Comparison of ENCODE assay signal across 24 cellular contexts in genomic region chr3:141330718-141331369, GRCh38. TPM values are rescaled to one million over a fixed set of nuclear protein-coding genes. Genes with fewer than 3 reads are reported as not detected.
DNase-seq lines count a peak whose midpoint lies in the region; ATAC-seq, FAIRE-seq and TF ChIP-seq lines count a peak whose summit lies in the region.
"Had no signal": no experiment of that assay in that cellular context is flagged by ENCODE, and none has a peak within 500 bp of the region (broad histone marks: within the 10 kb centered on the region; RNA-seq: fewer than 3 reads in every experiment).

No MANE protein-coding gene starts in this region.

- H3K27ac Mint-ChIP-seq in stimulated activated naive B cell treated with anti-CD40 and anti-IgM and Interleukin-4, amounts not matched to agents 10 μg/mL and 1 μg/mL and 100 μg/mL, for 72 hours = peak overlapping the region; percentile 15
- H3K27ac Mint-ChIP-seq: activated CD4-positive, alpha-beta memory T cell treated with anti-CD3 and anti-CD28 coated beads for 36 hours; CD4-positive, CD25-positive, alpha-beta regulatory T cell; H9; T-helper 1 cell treated with Interleukin-12 subunit alpha and Interleukin-12 subunit beta and Interleukin-4 antibody, amounts not matched to agents 30 μg/mL and 1 μg/mL, for 36 hours had no signal

- H2AFZ ChIP-seq in SK-N-SH (ENCODE audit: low read depth) (no peak overlapping the region), hepatocyte (no peak overlapping the region)

- TF ChIP-seq CTCF in SK-N-SH (IDR thresholded peaks at IDR 0.05) (no peak), hepatocyte (IDR thresholded peaks at IDR 0.05; ENCODE audit: poor library complexity) (no peak)

- TF ChIP-seq RAD21 in SK-N-SH (IDR thresholded peaks at IDR 0.05; ENCODE audit: low read length) = no peak

- H3K4me3 Mint-ChIP-seq in stimulated activated naive B cell treated with anti-CD40 and anti-IgM and Interleukin-4, amounts not matched to agents 10 μg/mL and 1 μg/mL and 100 μg/mL, for 72 hours = no peak overlapping the region
- H3K4me3 Mint-ChIP-seq: activated CD4-positive, alpha-beta memory T cell treated with anti-CD3 and anti-CD28 coated beads for 36 hours; CD4-positive, CD25-positive, alpha-beta regulatory T cell; H9; T-helper 1 cell treated with Interleukin-12 subunit alpha and Interleukin-12 subunit beta and Interleukin-4 antibody, amounts not matched to agents 30 μg/mL and 1 μg/mL, for 36 hours had no signal

- H3K4me1 ChIP-seq in SK-N-SH (ENCODE audit: control insufficient read depth in 1 of 2, insufficient read depth in 2 of 2, low read depth in 1 of 2, low read length in 1 of 2) (peaks cover 9 to 18% of the 10 kb centered on the region in 2 experiments; a peak in 3 of 4 replicates), hepatocyte (ENCODE audit: insufficient read depth) (peaks cover 38% of the 10 kb centered on the region)
- H3K4me1 ChIP-seq: foreskin keratinocyte had no signal

- peak overlapping the region; percentile 4; the same call in 1 of the 2 replicates for H3K9ac ChIP-seq in SK-N-SH

- POLR2A ChIA-PET in SK-N-SH (lab: Yijun Ruan, JAX) = no interaction called here

- H4K20me1 ChIP-seq in SK-N-SH (ENCODE audit: insufficient read depth) = no peaks in the 10 kb centered on the region
- H4K20me1 ChIP-seq in hepatocyte (ENCODE audit: insufficient read depth, poor library complexity, severe bottlenecking) = no peaks in the 10 kb centered on the region

- H3K4me3 ChIP-seq in SK-N-SH (ENCODE audit: low read depth in 2 of 2, low read length in 1 of 2) (no peak overlapping the region), hepatocyte (no peak overlapping the region)
- H3K4me3 ChIP-seq: cardiac muscle cell, skin epidermis, tibial nerve had no signal

- H3K9me2 ChIP-seq in SK-N-SH = no peaks in the 10 kb centered on the region
- no peaks in the 10 kb centered on the region for H3K9me2 ChIP-seq in hepatocyte (replicated peaks; ENCODE audit: insufficient read depth)

- H3K4me2 ChIP-seq in SK-N-SH (peak overlapping the region; percentile 62), hepatocyte (peak overlapping the region; percentile 17)

- no peaks in the 10 kb centered on the region for H3K27me3 ChIP-seq in SK-N-SH (ENCODE audit: insufficient read depth)
- no peaks in the 10 kb centered on the region for H3K27me3 ChIP-seq in hepatocyte
- H3K27me3 ChIP-seq: cardiac muscle cell, foreskin keratinocyte, tibial nerve had no signal

- no peak for TF ChIP-seq EP300 in SK-N-SH (IDR thresholded peaks at IDR 0.05; ENCODE audit: borderline replicate concordance in 1 of 2, low read depth in 1 of 2, low read length in 1 of 2)

- no peaks in the 10 kb centered on the region for H3K36me3 ChIP-seq in SK-N-SH (replicated peaks in 1 of 2; ENCODE audit: control insufficient read depth in 1 of 2, insufficient read depth in 2 of 2, low read length in 1 of 2)
- no peaks in the 10 kb centered on the region for H3K36me3 ChIP-seq in hepatocyte (replicated peaks; ENCODE audit: insufficient read depth, low read depth)
- H3K36me3 ChIP-seq: cardiac muscle cell, tibial nerve, WERI-Rb-1 had no signal

- peaks cover 48 to 51% of the 10 kb centered on the region in 2 donors for H3K4me1 Mint-ChIP-seq in stimulated activated naive B cell treated with anti-CD40 and anti-IgM and Interleukin-4, amounts not matched to agents 10 μg/mL and 1 μg/mL and 100 μg/mL, for 72 hours

- H3K79me2 ChIP-seq in SK-N-SH (ENCODE audit: insufficient read depth) (no peaks in the 10 kb centered on the region), hepatocyte (peaks cover 45% of the 10 kb centered on the region)

- H3F3A ChIP-seq in SK-N-SH (replicated peaks; ENCODE audit: insufficient read depth) = peaks cover 19% of the 10 kb centered on the region

- DNase-seq in SK-N-SH (no peak), RCC 7860 (ENCODE audit: low spot score) (peak; percentile 31), hepatocyte (ENCODE audit: low spot score) (no peak), DMS 273 treated with DMSO at 0.1 percent for 48 hours (lab: John Stamatoyannopoulos, UW) (no peak)
- no peak for DNase-seq in stimulated activated naive B cell treated with anti-CD40 and anti-IgM and Interleukin-4, amounts not matched to agents 10 μg/mL and 1 μg/mL and 100 μg/mL, for 72 hours
- DNase-seq in stimulated activated CD8-positive, alpha-beta memory T cell treated with anti-CD3 and anti-CD28 coated beads, Interleukin-4, amount 100 ng/mL, for 48 hours = no peak
- DNase-seq: activated naive CD4-positive, alpha-beta T cell treated with anti-CD3 and anti-CD28 coated beads, Interleukin-2, amount 50 U/mL, for 16 hours; activated T-cell treated with anti-CD3 and anti-CD28 coated beads, Interleukin-2, amount 50 U/mL, for 1 hour; CD4-positive, CD25-positive, alpha-beta regulatory T cell; DMS79 treated with DMSO at 0.1 percent for 48 hours; H9; Kasumi-1; left colon; SHP77 treated with DMSO at 0.1 percent for 48 hours; WERI-Rb-1 had no signal

- peak overlapping the region in 1 of 2 experiments; percentile 87; a peak in 2 of 4 replicates for H3K27ac ChIP-seq in SK-N-SH (ENCODE audit: low read depth in 2 of 2, low read length in 1 of 2)
- peak overlapping the region; percentile 93 for H3K27ac ChIP-seq in hepatocyte
- H3K27ac ChIP-seq: foreskin keratinocyte, WERI-Rb-1 had no signal

- ATAC-seq in SK-N-SH treated with all-trans-retinoic acid at 6 μM for 48 hours (no peak), GM19463 (IDR thresholded peaks at IDR 0.05; ENCODE audit: unreplicated experiment) (no peak)
- peak; percentile 24 to 44 for ATAC-seq in stimulated activated naive B cell treated with anti-CD40 and anti-IgM and Interleukin-4, amounts not matched to agents 10 μg/mL and 1 μg/mL and 100 μg/mL, for 72 hours (replicated peaks)

- H3K9me3 Mint-ChIP-seq in stimulated activated naive B cell treated with anti-CD40 and anti-IgM and Interleukin-4, amounts not matched to agents 10 μg/mL and 1 μg/mL and 100 μg/mL, for 72 hours = peaks cover 2 to 3% of the 10 kb centered on the region in 2 donors
- H3K9me3 Mint-ChIP-seq: activated CD4-positive, alpha-beta memory T cell treated with anti-CD3 and anti-CD28 coated beads for 36 hours; H9; T-helper 1 cell treated with Interleukin-12 subunit alpha and Interleukin-12 subunit beta and Interleukin-4 antibody, amounts not matched to agents 30 μg/mL and 1 μg/mL, for 36 hours had no signal

- H3K27me3 Mint-ChIP-seq in stimulated activated naive B cell treated with anti-CD40 and anti-IgM and Interleukin-4, amounts not matched to agents 10 μg/mL and 1 μg/mL and 100 μg/mL, for 72 hours = peaks cover 4 to 6% of the 10 kb centered on the region in 2 donors
- H3K27me3 Mint-ChIP-seq: activated CD4-positive, alpha-beta memory T cell treated with anti-CD3 and anti-CD28 coated beads for 36 hours; CD4-positive, CD25-positive, alpha-beta regulatory T cell had no signal

- peaks cover 0 to 6% of the 10 kb centered on the region in 2 donors for H3K36me3 Mint-ChIP-seq in stimulated activated naive B cell treated with anti-CD40 and anti-IgM and Interleukin-4, amounts not matched to agents 10 μg/mL and 1 μg/mL and 100 μg/mL, for 72 hours
- H3K36me3 Mint-ChIP-seq: activated CD4-positive, alpha-beta memory T cell treated with anti-CD3 and anti-CD28 coated beads for 36 hours; CD4-positive, CD25-positive, alpha-beta regulatory T cell had no signal

- WGBS in SK-N-SH (ENCODE audit: low lambda C conversion rate) = 87% methylated on average over 3 of the region's 3 CpGs
- WGBS in hepatocyte (ENCODE audit: low lambda C conversion rate, missing lambda C conversion rate) = 86% methylated on average over 3 of the region's 3 CpGs

- CTCF ChIA-PET in SK-N-SH (lab: Yijun Ruan, JAX) = no interaction called here

- no peak for FAIRE-seq in RCC 7860 (lab: Jason Lieb, UNC)
- FAIRE-seq: A204.1 had no signal

- no peaks in the 10 kb centered on the region for H3K9me3 ChIP-seq in SK-N-SH
- no peaks in the 10 kb centered on the region for H3K9me3 ChIP-seq in hepatocyte (ENCODE audit: low read depth)
- H3K9me3 ChIP-seq: tibial nerve had no signal

TF ChIP-seq in SK-N-SH, 30 proteins besides CTCF, POLR2A, EP300 and RAD21:
- TF ChIP-seq, protein P1, sequence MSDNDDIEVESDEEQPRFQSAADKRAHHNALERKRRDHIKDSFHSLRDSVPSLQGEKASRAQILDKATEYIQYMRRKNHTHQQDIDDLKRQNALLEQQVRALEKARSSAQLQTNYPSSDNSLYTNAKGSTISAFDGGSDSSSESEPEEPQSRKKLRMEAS (IDR thresholded peaks at IDR 0.05; ENCODE audit: low read depth) = no peak
- TF ChIP-seq EZH2phosphoT487 (IDR thresholded peaks at IDR 0.05; ENCODE audit: borderline replicate concordance, low read depth) = no peak

TF ChIP-seq in SK-N-SH treated with all-trans-retinoic acid at 6 μM for 48 hours, 23 proteins besides CTCF, POLR2A, EP300 and RAD21:
- TF ChIP-seq TOX (CRISPR knock-in tag; IDR thresholded peaks at IDR 0.05; ENCODE audit: borderline replicate concordance) (no peak), GLIS3 (CRISPR knock-in tag; IDR thresholded peaks at IDR 0.05) (no peak)
- TF ChIP-seq, protein P2, sequence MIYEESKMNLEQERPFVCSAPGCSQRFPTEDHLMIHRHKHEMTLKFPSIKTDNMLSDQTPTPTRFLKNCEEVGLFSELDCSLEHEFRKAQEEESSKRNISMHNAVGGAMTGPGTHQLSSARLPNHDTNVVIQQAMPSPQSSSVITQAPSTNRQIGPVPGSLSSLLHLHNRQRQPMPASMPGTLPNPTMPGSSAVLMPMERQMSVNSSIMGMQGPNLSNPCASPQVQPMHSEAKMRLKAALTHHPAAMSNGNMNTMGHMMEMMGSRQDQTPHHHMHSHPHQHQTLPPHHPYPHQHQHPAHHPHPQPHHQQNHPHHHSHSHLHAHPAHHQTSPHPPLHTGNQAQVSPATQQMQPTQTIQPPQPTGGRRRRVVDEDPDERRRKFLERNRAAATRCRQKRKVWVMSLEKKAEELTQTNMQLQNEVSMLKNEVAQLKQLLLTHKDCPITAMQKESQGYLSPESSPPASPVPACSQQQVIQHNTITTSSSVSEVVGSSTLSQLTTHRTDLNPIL (CRISPR knock-in tag; IDR thresholded peaks at IDR 0.05; ENCODE audit: low read depth) = no peak

RNA-seq across cellular contexts. Expression of gene ZBTB38, which starts 37.5 kb away (rescaled TPM):
- polyA plus RNA-seq in SK-N-SH (2012; rRNA removed) = 10.1 and 11.3 TPM in 2 replicates
- polyA plus RNA-seq in SK-N-SH (2012; cell fraction: cytosol; rRNA removed) = 11.6 and 11.7 TPM in 2 replicates
- 20.0 and 21.9 TPM in 2 replicates for polyA plus RNA-seq in SK-N-SH (2012; cell fraction: nucleus; rRNA removed)
- 122 and 140 TPM in 2 replicates for total RNA-seq in hepatocyte
- 31.6 and 32.7 TPM in 2 replicates for polyA plus RNA-seq in hepatocyte

Comparison
In these comparisons a context has a peak if more than half of its experiments do, and no peak if none do; other contexts are left out.
1. ATAC-seq: peak in stimulated activated naive B cell treated with anti-CD40 and anti-IgM and Interleukin-4, amounts not matched to agents 10 μg/mL and 1 μg/mL and 100 μg/mL, for 72 hours (2 of 2); none in SK-N-SH treated with all-trans-retinoic acid at 6 μM for 48 hours (single experiment) and GM19463 (single experiment).